17 cellular contexts compared by ENCODE assay signal in genomic region chr4:1770245-1770644, GRCh38. TPM values are rescaled to one million over a fixed set of nuclear protein-coding genes. Genes with fewer than 3 reads are reported as not detected.
"Had no signal": no experiment of that assay in that cellular context is flagged by ENCODE, and none has a peak within 500 bp of the region (broad histone marks: within the 10 kb centered on the region; RNA-seq: fewer than 3 reads in every experiment).

No MANE protein-coding gene starts in this region.

- H3K4me1 ChIP-seq: psoas muscle had no signal

- DNase-seq: activated CD4-positive, alpha-beta memory T cell treated with anti-CD3 and anti-CD28 coated beads, Interleukin-2, amount 10 ng/mL, durations not matched to agents 7 days and 5 days; activated CD8-positive, alpha-beta memory T cell treated with anti-CD3 and anti-CD28 coated beads, Interleukin-2, amount 50 U/mL, for 4 hours; activated gamma-delta T cell treated with Interleukin-2 at 50 U/mL for 16 hours; activated naive CD8-positive, alpha-beta T cell treated with anti-CD3 and anti-CD28 coated beads for 36 hours; activated T-cell treated with anti-CD3 and anti-CD28 coated beads, Interleukin-2, amount 50 U/mL, for 72 hours; aorta; esophagus squamous epithelium; foreskin fibroblast; glutamatergic neuron; left colon; mammary epithelial cell; natural killer cell; psoas muscle; stimulated activated CD4-positive, alpha-beta T cell treated with anti-CD3 and anti-CD28 coated beads, Interleukin-12 subunit alpha, Interleukin-12 subunit beta, amount 100 ng/mL, for 4 hours; stimulated activated CD4-positive, alpha-beta T cell treated with anti-CD3 and anti-CD28 coated beads, Interleukin-2, amount 100 ng/mL, for 48 hours; stimulated activated naive CD8-positive, alpha-beta T cell treated with anti-CD3 and anti-CD28 coated beads, Interleukin-15, Interleukin-2, amounts not matched to agents 100 U/mL and 50 U/mL, for 24 hours; testis had no signal

- H3K4me3 Mint-ChIP-seq: activated CD4-positive, alpha-beta memory T cell treated with anti-CD3 and anti-CD28 coated beads, Interleukin-2, amount 10 ng/mL, durations not matched to agents 7 days and 5 days; activated naive CD8-positive, alpha-beta T cell treated with anti-CD3 and anti-CD28 coated beads for 36 hours; activated T-cell treated with anti-CD3 and anti-CD28 coated beads, Interleukin-2, amount 50 U/mL, for 72 hours; natural killer cell had no signal

- H3K27me3 ChIP-seq: testis had no signal

- H3K9me3 Mint-ChIP-seq: activated CD4-positive, alpha-beta memory T cell treated with anti-CD3 and anti-CD28 coated beads, Interleukin-2, amount 10 ng/mL, durations not matched to agents 7 days and 5 days; activated naive CD8-positive, alpha-beta T cell treated with anti-CD3 and anti-CD28 coated beads for 36 hours; activated T-cell treated with anti-CD3 and anti-CD28 coated beads, Interleukin-2, amount 50 U/mL, for 72 hours; natural killer cell had no signal

- H3K36me3 Mint-ChIP-seq: activated naive CD8-positive, alpha-beta T cell treated with anti-CD3 and anti-CD28 coated beads for 36 hours; natural killer cell had no signal

- H3K27ac Mint-ChIP-seq: activated CD4-positive, alpha-beta memory T cell treated with anti-CD3 and anti-CD28 coated beads, Interleukin-2, amount 10 ng/mL, durations not matched to agents 7 days and 5 days; activated naive CD8-positive, alpha-beta T cell treated with anti-CD3 and anti-CD28 coated beads for 36 hours; activated T-cell treated with anti-CD3 and anti-CD28 coated beads, Interleukin-2, amount 50 U/mL, for 72 hours; natural killer cell had no signal

- H3K36me3 ChIP-seq: esophagus squamous epithelium had no signal

- H3K27ac ChIP-seq: esophagus squamous epithelium, psoas muscle, testis had no signal

- ATAC-seq: activated T-cell treated with anti-CD3 and anti-CD28 coated beads, Interleukin-2, amount 50 U/mL, for 72 hours; left colon; natural killer cell; psoas muscle; stimulated activated naive CD8-positive, alpha-beta T cell treated with anti-CD3 and anti-CD28 coated beads, Interleukin-15, Interleukin-2, amounts not matched to agents 100 U/mL and 50 U/mL, for 24 hours had no signal

- H3K9me3 ChIP-seq: esophagus squamous epithelium, psoas muscle, testis had no signal

- H3K4me3 ChIP-seq: esophagus squamous epithelium, psoas muscle, testis had no signal

RNA-seq across cellular contexts. Expression of gene FGFR3, which starts 22.8 kb away (rescaled TPM):
- total RNA-seq: activated naive CD8-positive, alpha-beta T cell treated with anti-CD3 and anti-CD28 coated beads for 36 hours; natural killer cell had no signal
